Comparison of ENCODE assay signal across 1 cellular context in genomic region chr4:74016068-74016467, GRCh38.
TF ChIP-seq lines count a peak whose summit lies in the region.

No MANE protein-coding gene starts in this region.

TF ChIP-seq in GM12878, 131 proteins besides CTCF, POLR2A, EP300 and RAD21:
- TF ChIP-seq NRF1 (conservative IDR thresholded peaks at IDR 0.05; ENCODE audit: low read depth, low read length) = no peak
- TF ChIP-seq MTA2 (IDR thresholded peaks at IDR 0.05; ENCODE audit: low read depth) = 0 out of 2 replicates have a peak, but pooled peaks have one; percentile 30
- 0 out of 2 replicates have a peak, but pooled peaks have one; percentile 27 for TF ChIP-seq DPF2 (IDR thresholded peaks at IDR 0.05)
- peak; percentile 34; the same call in 1 of the 2 replicates for TF ChIP-seq SPI1 (IDR thresholded peaks at IDR 0.05; ENCODE audit: borderline replicate concordance, insufficient read depth, low read depth, low read length)
- no peak for TF ChIP-seq TARDBP (IDR thresholded peaks at IDR 0.05; ENCODE audit: borderline replicate concordance)
